In genomic region chr1:157566484-157567300, GRCh38 we compare ENCODE assay signal across 1 cellular context.
A peak's percentile ranks its signal among the peaks of the same experiment; 100 is the strongest.
TF ChIP-seq lines count a peak whose summit lies in the region.

No MANE protein-coding gene starts in this region.

TF ChIP-seq in K562, 482 proteins besides CTCF, POLR2A, EP300 and RAD21 (continued from another document):
- TF ChIP-seq MNT (conservative IDR thresholded peaks at IDR 0.05), result no peak
- TF ChIP-seq ELF2 (CRISPR knock-in tag; IDR thresholded peaks at IDR 0.05), result no peak
- no peak for TF ChIP-seq PHF20 (IDR thresholded peaks at IDR 0.05; ENCODE audit: partially characterized antibody)
- 0 out of 2 replicates have a peak, but pooled peaks have one; percentile 10 for TF ChIP-seq ZNF384 (IDR thresholded peaks at IDR 0.05; ENCODE audit: low read depth, low read length)
- TF ChIP-seq ZFPM2 (CRISPR knock-in tag; IDR thresholded peaks at IDR 0.05), result no peak
- TF ChIP-seq ATF7 (IDR thresholded peaks at IDR 0.05), result no peak
- TF ChIP-seq MAFG (tag; conservative IDR thresholded peaks at IDR 0.05), result peak; percentile 44; the same call in 1 of the 2 replicates
- no peak for TF ChIP-seq KLF16 (IDR thresholded peaks at IDR 0.05)
- TF ChIP-seq MAFF (IDR thresholded peaks at IDR 0.05; ENCODE audit: low read length), result peak; percentile 14; the same call in 1 of the 2 replicates
- no peak for TF ChIP-seq HNRNPK (IDR thresholded peaks at IDR 0.05; ENCODE audit: low read depth, low read length, poor library complexity, severe bottlenecking)
- no peak for TF ChIP-seq PBX2 (CRISPR knock-in tag; IDR thresholded peaks at IDR 0.05; ENCODE audit: low read depth)
- peak; percentile 56 for TF ChIP-seq PBX2 (tag; conservative IDR thresholded peaks at IDR 0.05; ENCODE audit: low read depth)
- TF ChIP-seq ZNF766 (CRISPR knock-in tag; conservative IDR thresholded peaks at IDR 0.05), result 0 out of 2 replicates have a peak, but pooled peaks have one; percentile 27
- TF ChIP-seq NFE2 (IDR thresholded peaks at IDR 0.05; ENCODE audit: low read depth), result peak; percentile 46; the same call in 1 of the 2 replicates
- no peak for TF ChIP-seq HDAC3 (IDR thresholded peaks at IDR 0.05; ENCODE audit: borderline replicate concordance, partially characterized antibody)
- no peak for TF ChIP-seq TRIM24 (IDR thresholded peaks at IDR 0.05)
- TF ChIP-seq SMARCA4 (IDR thresholded peaks at IDR 0.05), result no peak
- no peak for TF ChIP-seq CHCHD3 (CRISPR knock-in tag; IDR thresholded peaks at IDR 0.05)
- no peak for TF ChIP-seq GABPB2 (CRISPR knock-in tag; conservative IDR thresholded peaks at IDR 0.05)
- no peak for TF ChIP-seq GATAD2B (IDR thresholded peaks at IDR 0.05; ENCODE audit: borderline replicate concordance)
- no peak for TF ChIP-seq ZBTB12 (CRISPR knock-in tag; IDR thresholded peaks at IDR 0.05)
- no peak for TF ChIP-seq HOMEZ (CRISPR knock-in tag; IDR thresholded peaks at IDR 0.05)
